1 cellular context compared by ENCODE assay signal in genomic region chr6:81806793-81807565, GRCh38.
TF ChIP-seq lines count a peak whose summit lies in the region.

No MANE protein-coding gene starts in this region.

TF ChIP-seq in H1, 55 proteins besides CTCF, POLR2A, EP300 and RAD21:
- TF ChIP-seq SIX5 (IDR thresholded peaks at IDR 0.05; ENCODE audit: low read depth, low read length): no peak
TF ChIP-seq in H1: peak in this region for 0.
